1 cellular context compared by ENCODE assay signal in the genomic region with DNA sequence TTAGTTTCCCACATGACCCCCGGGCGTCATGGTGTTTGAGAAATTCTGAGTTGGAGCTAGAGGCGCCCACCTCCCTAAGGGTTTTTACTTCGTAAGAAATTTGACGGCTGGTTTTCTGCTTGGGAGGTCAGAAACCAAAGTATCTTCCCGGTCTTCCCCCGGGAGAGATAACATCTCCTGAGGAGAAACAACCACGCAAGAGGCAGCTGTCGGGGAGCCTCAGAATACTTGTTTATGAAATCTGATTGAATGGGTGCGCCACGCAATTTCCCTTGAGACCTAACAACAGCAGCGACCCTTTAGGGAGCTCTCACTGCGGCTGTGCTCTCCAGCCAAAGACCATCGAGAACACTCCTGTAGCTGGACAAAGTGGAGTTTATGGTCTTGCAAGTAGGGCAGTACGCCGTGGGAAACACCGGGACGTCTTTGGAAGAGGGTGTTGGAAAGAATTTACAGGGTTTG.
TF ChIP-seq lines count a peak whose summit lies in the region.

No MANE protein-coding gene starts in this region.

TF ChIP-seq in HepG2, 621 proteins besides CTCF, POLR2A, EP300 and RAD21 (continued from another document and continues in another):
- TF ChIP-seq, protein P1, sequence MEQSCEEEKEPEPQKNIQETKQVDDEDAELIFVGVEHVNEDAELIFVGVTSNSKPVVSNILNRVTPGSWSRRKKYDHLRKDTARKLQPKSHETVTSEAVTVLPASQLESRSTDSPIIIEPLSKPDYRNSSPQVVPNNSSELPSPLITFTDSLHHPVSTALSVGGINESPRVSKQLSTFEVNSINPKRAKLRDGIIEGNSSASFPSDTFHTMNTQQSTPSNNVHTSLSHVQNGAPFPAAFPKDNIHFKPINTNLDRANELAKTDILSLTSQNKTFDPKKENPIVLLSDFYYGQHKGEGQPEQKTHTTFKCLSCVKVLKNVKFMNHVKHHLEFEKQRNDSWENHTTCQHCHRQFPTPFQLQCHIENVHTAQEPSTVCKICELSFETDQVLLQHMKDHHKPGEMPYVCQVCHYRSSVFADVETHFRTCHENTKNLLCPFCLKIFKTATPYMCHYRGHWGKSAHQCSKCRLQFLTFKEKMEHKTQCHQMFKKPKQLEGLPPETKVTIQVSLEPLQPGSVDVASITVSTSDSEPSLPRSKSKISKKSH (CRISPR knock-in tag; IDR thresholded peaks at IDR 0.05; ENCODE audit: borderline replicate concordance), result no peak
- TF ChIP-seq KLF15 (CRISPR knock-in tag; IDR thresholded peaks at IDR 0.05; ENCODE audit: borderline replicate concordance) (no peak), XBP1 (CRISPR knock-in tag; IDR thresholded peaks at IDR 0.05) (no peak), TCF7 (IDR thresholded peaks at IDR 0.05; ENCODE audit: low read depth) (no peak), FOSL1 (CRISPR knock-in tag; IDR thresholded peaks at IDR 0.05; ENCODE audit: borderline replicate concordance) (no peak), ZNF225 (CRISPR knock-in tag; IDR thresholded peaks at IDR 0.05) (no peak), KLF6 (CRISPR knock-in tag; IDR thresholded peaks at IDR 0.05) (no peak; the same call in 1 of the 2 replicates), TCF12 (IDR thresholded peaks at IDR 0.05) (no peak), TCF12 (CRISPR knock-in tag; IDR thresholded peaks at IDR 0.05) (no peak), BHLHE40 (IDR thresholded peaks at IDR 0.05; ENCODE audit: low read length) (no peak; the same call in 1 of the 2 replicates), SNRNP70 (IDR thresholded peaks at IDR 0.05; ENCODE audit: low read depth, low read length) (no peak), ZNF136 (CRISPR knock-in tag; IDR thresholded peaks at IDR 0.05; ENCODE audit: low read depth) (no peak; the same call in 1 of the 2 replicates), ZFP62 (CRISPR knock-in tag; IDR thresholded peaks at IDR 0.05) (0 out of 2 replicates have a peak, but pooled peaks have one; percentile 6), ZNF468 (CRISPR knock-in tag; IDR thresholded peaks at IDR 0.05) (peak; percentile 66; the same call in 1 of the 2 replicates), TCF7L2 (IDR thresholded peaks at IDR 0.05; ENCODE audit: low read depth, low read length) (no peak), ZNF746 (CRISPR knock-in tag; IDR thresholded peaks at IDR 0.05) (peak; percentile 5; the same call in 1 of the 2 replicates), JARID2 (CRISPR knock-in tag; IDR thresholded peaks at IDR 0.05; ENCODE audit: insufficient replicate concordance) (no peak), HES4 (CRISPR knock-in tag; IDR thresholded peaks at IDR 0.05; ENCODE audit: borderline replicate concordance) (no peak), BRCA1 (CRISPR knock-in tag; IDR thresholded peaks at IDR 0.05) (no peak)
- TF ChIP-seq, protein P2, sequence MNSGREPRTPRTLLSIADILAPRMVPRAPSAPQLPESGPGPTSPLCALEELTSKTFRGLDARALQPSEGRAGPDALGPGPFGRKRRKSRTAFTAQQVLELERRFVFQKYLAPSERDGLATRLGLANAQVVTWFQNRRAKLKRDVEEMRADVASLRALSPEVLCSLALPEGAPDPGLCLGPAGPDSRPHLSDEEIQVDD (CRISPR knock-in tag; IDR thresholded peaks at IDR 0.05; ENCODE audit: borderline replicate concordance), result no peak
- TF ChIP-seq, protein P3, sequence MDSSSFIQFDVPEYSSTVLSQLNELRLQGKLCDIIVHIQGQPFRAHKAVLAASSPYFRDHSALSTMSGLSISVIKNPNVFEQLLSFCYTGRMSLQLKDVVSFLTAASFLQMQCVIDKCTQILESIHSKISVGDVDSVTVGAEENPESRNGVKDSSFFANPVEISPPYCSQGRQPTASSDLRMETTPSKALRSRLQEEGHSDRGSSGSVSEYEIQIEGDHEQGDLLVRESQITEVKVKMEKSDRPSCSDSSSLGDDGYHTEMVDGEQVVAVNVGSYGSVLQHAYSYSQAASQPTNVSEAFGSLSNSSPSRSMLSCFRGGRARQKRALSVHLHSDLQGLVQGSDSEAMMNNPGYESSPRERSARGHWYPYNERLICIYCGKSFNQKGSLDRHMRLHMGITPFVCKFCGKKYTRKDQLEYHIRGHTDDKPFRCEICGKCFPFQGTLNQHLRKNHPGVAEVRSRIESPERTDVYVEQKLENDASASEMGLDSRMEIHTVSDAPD (CRISPR knock-in tag; IDR thresholded peaks at IDR 0.05), result no peak
- TF ChIP-seq, protein P4, sequence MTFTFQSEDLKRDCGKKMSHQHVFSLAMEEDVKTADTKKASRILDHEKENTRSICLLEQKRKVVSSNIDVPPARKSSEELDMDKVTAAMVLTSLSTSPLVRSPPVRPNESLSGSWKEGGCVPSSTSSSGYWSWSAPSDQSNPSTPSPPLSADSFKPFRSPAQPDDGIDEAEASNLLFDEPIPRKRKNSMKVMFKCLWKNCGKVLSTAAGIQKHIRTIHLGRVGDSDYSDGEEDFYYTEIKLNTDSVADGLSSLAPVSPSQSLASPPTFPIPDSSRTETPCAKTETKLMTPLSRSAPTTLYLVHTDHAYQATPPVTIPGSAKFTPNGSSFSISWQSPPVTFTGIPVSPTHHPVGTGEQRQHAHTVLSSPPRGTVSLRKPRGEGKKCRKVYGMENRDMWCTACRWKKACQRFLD (CRISPR knock-in tag; IDR thresholded peaks at IDR 0.05; ENCODE audit: borderline replicate concordance), result no peak
- TF ChIP-seq, protein P5, sequence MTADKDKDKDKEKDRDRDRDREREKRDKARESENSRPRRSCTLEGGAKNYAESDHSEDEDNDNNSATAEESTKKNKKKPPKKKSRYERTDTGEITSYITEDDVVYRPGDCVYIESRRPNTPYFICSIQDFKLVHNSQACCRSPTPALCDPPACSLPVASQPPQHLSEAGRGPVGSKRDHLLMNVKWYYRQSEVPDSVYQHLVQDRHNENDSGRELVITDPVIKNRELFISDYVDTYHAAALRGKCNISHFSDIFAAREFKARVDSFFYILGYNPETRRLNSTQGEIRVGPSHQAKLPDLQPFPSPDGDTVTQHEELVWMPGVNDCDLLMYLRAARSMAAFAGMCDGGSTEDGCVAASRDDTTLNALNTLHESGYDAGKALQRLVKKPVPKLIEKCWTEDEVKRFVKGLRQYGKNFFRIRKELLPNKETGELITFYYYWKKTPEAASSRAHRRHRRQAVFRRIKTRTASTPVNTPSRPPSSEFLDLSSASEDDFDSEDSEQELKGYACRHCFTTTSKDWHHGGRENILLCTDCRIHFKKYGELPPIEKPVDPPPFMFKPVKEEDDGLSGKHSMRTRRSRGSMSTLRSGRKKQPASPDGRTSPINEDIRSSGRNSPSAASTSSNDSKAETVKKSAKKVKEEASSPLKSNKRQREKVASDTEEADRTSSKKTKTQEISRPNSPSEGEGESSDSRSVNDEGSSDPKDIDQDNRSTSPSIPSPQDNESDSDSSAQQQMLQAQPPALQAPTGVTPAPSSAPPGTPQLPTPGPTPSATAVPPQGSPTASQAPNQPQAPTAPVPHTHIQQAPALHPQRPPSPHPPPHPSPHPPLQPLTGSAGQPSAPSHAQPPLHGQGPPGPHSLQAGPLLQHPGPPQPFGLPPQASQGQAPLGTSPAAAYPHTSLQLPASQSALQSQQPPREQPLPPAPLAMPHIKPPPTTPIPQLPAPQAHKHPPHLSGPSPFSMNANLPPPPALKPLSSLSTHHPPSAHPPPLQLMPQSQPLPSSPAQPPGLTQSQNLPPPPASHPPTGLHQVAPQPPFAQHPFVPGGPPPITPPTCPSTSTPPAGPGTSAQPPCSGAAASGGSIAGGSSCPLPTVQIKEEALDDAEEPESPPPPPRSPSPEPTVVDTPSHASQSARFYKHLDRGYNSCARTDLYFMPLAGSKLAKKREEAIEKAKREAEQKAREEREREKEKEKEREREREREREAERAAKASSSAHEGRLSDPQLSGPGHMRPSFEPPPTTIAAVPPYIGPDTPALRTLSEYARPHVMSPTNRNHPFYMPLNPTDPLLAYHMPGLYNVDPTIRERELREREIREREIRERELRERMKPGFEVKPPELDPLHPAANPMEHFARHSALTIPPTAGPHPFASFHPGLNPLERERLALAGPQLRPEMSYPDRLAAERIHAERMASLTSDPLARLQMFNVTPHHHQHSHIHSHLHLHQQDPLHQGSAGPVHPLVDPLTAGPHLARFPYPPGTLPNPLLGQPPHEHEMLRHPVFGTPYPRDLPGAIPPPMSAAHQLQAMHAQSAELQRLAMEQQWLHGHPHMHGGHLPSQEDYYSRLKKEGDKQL (CRISPR knock-in tag; IDR thresholded peaks at IDR 0.05; ENCODE audit: low read depth), result no peak
- TF ChIP-seq, protein P6, sequence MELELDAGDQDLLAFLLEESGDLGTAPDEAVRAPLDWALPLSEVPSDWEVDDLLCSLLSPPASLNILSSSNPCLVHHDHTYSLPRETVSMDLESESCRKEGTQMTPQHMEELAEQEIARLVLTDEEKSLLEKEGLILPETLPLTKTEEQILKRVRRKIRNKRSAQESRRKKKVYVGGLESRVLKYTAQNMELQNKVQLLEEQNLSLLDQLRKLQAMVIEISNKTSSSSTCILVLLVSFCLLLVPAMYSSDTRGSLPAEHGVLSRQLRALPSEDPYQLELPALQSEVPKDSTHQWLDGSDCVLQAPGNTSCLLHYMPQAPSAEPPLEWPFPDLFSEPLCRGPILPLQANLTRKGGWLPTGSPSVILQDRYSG (CRISPR knock-in tag; IDR thresholded peaks at IDR 0.05), result peak; percentile 14
- TF ChIP-seq, protein P7, sequence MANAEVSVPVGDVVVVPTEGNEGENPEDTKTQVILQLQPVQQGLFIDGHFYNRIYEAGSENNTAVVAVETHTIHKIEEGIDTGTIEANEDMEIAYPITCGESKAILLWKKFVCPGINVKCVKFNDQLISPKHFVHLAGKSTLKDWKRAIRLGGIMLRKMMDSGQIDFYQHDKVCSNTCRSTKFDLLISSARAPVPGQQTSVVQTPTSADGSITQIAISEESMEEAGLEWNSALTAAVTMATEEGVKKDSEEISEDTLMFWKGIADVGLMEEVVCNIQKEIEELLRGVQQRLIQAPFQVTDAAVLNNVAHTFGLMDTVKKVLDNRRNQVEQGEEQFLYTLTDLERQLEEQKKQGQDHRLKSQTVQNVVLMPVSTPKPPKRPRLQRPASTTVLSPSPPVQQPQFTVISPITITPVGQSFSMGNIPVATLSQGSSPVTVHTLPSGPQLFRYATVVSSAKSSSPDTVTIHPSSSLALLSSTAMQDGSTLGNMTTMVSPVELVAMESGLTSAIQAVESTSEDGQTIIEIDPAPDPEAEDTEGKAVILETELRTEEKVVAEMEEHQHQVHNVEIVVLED (CRISPR knock-in tag; IDR thresholded peaks at IDR 0.05; ENCODE audit: borderline replicate concordance), result no peak
- TF ChIP-seq, protein P8, sequence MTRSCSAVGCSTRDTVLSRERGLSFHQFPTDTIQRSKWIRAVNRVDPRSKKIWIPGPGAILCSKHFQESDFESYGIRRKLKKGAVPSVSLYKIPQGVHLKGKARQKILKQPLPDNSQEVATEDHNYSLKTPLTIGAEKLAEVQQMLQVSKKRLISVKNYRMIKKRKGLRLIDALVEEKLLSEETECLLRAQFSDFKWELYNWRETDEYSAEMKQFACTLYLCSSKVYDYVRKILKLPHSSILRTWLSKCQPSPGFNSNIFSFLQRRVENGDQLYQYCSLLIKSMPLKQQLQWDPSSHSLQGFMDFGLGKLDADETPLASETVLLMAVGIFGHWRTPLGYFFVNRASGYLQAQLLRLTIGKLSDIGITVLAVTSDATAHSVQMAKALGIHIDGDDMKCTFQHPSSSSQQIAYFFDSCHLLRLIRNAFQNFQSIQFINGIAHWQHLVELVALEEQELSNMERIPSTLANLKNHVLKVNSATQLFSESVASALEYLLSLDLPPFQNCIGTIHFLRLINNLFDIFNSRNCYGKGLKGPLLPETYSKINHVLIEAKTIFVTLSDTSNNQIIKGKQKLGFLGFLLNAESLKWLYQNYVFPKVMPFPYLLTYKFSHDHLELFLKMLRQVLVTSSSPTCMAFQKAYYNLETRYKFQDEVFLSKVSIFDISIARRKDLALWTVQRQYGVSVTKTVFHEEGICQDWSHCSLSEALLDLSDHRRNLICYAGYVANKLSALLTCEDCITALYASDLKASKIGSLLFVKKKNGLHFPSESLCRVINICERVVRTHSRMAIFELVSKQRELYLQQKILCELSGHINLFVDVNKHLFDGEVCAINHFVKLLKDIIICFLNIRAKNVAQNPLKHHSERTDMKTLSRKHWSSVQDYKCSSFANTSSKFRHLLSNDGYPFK (CRISPR knock-in tag; IDR thresholded peaks at IDR 0.05; ENCODE audit: borderline replicate concordance), result no peak
- TF ChIP-seq, protein P9, sequence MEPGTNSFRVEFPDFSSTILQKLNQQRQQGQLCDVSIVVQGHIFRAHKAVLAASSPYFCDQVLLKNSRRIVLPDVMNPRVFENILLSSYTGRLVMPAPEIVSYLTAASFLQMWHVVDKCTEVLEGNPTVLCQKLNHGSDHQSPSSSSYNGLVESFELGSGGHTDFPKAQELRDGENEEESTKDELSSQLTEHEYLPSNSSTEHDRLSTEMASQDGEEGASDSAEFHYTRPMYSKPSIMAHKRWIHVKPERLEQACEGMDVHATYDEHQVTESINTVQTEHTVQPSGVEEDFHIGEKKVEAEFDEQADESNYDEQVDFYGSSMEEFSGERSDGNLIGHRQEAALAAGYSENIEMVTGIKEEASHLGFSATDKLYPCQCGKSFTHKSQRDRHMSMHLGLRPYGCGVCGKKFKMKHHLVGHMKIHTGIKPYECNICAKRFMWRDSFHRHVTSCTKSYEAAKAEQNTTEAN (CRISPR knock-in tag; conservative IDR thresholded peaks at IDR 0.05), result no peak; the same call in 1 of the 2 replicates
- TF ChIP-seq, protein P10, sequence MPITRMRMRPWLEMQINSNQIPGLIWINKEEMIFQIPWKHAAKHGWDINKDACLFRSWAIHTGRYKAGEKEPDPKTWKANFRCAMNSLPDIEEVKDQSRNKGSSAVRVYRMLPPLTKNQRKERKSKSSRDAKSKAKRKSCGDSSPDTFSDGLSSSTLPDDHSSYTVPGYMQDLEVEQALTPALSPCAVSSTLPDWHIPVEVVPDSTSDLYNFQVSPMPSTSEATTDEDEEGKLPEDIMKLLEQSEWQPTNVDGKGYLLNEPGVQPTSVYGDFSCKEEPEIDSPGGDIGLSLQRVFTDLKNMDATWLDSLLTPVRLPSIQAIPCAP (CRISPR knock-in tag; IDR thresholded peaks at IDR 0.05; ENCODE audit: low read depth), result no peak
- TF ChIP-seq, protein P11, sequence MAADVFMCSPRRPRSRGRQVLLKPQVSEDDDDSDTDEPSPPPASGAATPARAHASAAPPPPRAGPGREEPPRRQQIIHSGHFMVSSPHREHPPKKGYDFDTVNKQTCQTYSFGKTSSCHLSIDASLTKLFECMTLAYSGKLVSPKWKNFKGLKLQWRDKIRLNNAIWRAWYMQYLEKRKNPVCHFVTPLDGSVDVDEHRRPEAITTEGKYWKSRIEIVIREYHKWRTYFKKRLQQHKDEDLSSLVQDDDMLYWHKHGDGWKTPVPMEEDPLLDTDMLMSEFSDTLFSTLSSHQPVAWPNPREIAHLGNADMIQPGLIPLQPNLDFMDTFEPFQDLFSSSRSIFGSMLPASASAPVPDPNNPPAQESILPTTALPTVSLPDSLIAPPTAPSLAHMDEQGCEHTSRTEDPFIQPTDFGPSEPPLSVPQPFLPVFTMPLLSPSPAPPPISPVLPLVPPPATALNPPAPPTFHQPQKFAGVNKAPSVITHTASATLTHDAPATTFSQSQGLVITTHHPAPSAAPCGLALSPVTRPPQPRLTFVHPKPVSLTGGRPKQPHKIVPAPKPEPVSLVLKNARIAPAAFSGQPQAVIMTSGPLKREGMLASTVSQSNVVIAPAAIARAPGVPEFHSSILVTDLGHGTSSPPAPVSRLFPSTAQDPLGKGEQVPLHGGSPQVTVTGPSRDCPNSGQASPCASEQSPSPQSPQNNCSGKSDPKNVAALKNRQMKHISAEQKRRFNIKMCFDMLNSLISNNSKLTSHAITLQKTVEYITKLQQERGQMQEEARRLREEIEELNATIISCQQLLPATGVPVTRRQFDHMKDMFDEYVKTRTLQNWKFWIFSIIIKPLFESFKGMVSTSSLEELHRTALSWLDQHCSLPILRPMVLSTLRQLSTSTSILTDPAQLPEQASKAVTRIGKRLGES (CRISPR knock-in tag; IDR thresholded peaks at IDR 0.05; ENCODE audit: borderline replicate concordance), result peak; percentile 51; the same call in 1 of the 2 replicates
